13 cellular contexts compared by ENCODE assay signal in the genomic region with DNA sequence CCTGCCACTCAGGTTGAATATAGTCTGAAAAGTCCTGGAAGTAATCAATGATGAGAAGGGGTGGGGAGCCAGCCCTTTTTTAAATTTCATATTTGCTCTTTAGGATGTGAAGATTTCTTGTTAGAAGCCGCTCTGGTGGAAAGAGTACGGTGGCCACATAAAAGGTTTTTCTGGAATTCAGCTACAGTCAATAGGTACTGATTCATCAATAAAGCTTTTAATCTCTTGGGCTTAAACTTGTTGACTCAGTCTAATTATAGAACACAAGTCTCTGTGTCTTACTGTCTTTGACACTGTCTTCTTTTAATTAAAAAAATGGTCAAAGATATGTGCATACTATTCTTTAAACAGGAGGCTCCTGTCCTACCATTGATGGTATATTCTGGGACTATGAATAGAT.
"Had no signal": no experiment of that assay in that cellular context is flagged by ENCODE, and none has a peak within 500 bp of the region (broad histone marks: within the 10 kb centered on the region; RNA-seq: fewer than 3 reads in every experiment).

No MANE protein-coding gene starts in this region.

- DNase-seq: activated CD4-positive, CD25-positive, alpha-beta regulatory T cell treated with anti-CD3 and anti-CD28 coated beads, Interleukin-2, amount 50 U/mL, for 72 hours; anterior cingulate cortex; brain microvascular endothelial cell; erythroblast; hypothalamus; lower lobe of right lung; natural killer cell; ovary; sigmoid colon; stimulated activated naive CD4-positive, alpha-beta T cell; substantia nigra; tibial artery had no signal

- H3K27me3 Mint-ChIP-seq: activated CD8-positive, alpha-beta T cell treated with anti-CD3 and anti-CD28 coated beads for 36 hours had no signal

- ATAC-seq: activated CD8-positive, alpha-beta T cell treated with anti-CD3 and anti-CD28 coated beads for 36 hours; lower lobe of right lung; natural killer cell had no signal

- H3K4me1 Mint-ChIP-seq: natural killer cell had no signal

- H3K36me3 Mint-ChIP-seq: natural killer cell had no signal

- H3K27ac Mint-ChIP-seq: natural killer cell had no signal

- H3K4me3 Mint-ChIP-seq: activated CD8-positive, alpha-beta T cell treated with anti-CD3 and anti-CD28 coated beads for 36 hours; natural killer cell had no signal
